Comparison of ENCODE assay signal across 8 cellular contexts in the genomic region with DNA sequence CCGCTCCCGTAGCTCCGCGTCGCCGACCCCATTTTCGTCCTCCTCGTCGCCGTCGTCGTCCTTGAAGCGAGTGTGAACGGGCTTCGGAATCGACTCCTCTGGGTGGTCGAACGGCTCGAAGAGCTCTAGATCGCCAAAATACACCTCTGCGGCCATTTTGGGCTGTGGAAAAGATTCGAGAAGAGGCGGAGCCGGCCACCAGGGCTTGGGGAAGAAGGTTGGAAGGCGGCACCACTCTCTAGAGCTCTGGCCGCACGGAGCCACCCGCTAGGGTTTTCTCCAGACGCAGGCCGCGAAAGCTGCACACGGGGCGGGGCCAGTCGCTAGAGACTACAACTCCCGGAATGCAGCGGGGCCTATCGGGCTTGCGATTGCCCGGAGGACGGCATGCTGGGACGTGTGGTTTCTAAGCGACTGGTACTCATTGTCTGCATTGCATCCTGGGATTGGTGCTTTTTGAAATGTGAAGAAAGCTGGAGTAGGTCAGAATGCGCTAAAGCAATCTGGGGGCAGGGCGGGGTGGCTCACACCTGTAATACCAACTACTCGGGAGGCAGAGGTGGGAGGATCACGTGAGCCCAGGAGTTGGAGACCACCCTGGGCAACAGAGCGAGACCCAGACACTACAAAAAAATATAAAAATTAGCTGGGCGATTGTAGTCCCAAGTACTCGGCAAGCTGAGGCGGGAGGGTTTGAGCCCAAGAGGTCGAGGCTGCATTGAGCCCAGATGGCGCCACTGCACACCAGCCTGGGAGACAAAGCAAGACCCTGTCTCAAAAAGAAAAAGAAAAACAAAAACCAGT. TPM values are rescaled to one million over a fixed set of nuclear protein-coding genes. Genes with fewer than 3 reads are reported as not detected.
DNase-seq lines count a peak whose midpoint lies in the region; ATAC-seq and TF ChIP-seq lines count a peak whose summit lies in the region.

TSS of gene ZCCHC8 (minus strand) at position 248 of the 804 bp plus-strand sequence. CDS start at position 156, 92 bp downstream.

- POLR2A ChIA-PET in CD4-positive, alpha-beta T cell (lab: Charles Lee) = interaction anchor here (0.6 to 7.3 kb wide), 32 partner anchors 9 to 1211 kb away, joined by 3 to 208 read pairs (median 4); partner anchors contain the start of genes ATP6V0A2, CLIP1, DDX55 and DENR

- intact Hi-C loops in CD4-positive, alpha-beta T cell (cut with DNase I, micrococcal nuclease) = loop anchor here (1.0 to 10.0 kb wide), 5 partner anchors 25 to 251 kb away; partner anchors contain the start of genes DENR (in 1 of the 2), KNTC1 (in 1 of the 2), RSRC2 (in 1 of the 2) and VPS33A (in 1 of the 2)

- peaks cover 6 to 20% (median 14%) of the 10 kb centered on the region in 4 donors for H3K4me1 ChIP-seq in liver (ENCODE audit: control insufficient read depth in 4 of 4, insufficient read depth in 4 of 4, low read length in 3 of 4)

- peak; percentile 92 for ATAC-seq in CD4-positive, alpha-beta T cell (ENCODE audit: poor library complexity)
- ATAC-seq in GM19397 (IDR thresholded peaks at IDR 0.05; ENCODE audit: unreplicated experiment) = peak; percentile 93
- ATAC-seq in HG03571 (IDR thresholded peaks at IDR 0.05; ENCODE audit: unreplicated experiment) = peak; percentile 86

- H3K4me3 Mint-ChIP-seq in CD4-positive, alpha-beta T cell = peak within 1 kb of the TSS; percentile 96

- H3K27me3 ChIP-seq in CD4-positive, alpha-beta T cell (ENCODE audit: control insufficient read depth, insufficient read depth, low read length) = no peaks in the 10 kb centered on the region
- no peaks in the 10 kb centered on the region for H3K27me3 ChIP-seq in liver (ENCODE audit: control insufficient read depth in 4 of 4, insufficient read depth in 4 of 4, low read length in 3 of 4)

- TF ChIP-seq CTCF in CD4-positive, alpha-beta T cell (IDR thresholded peaks at IDR 0.05) = no peak
- no peak for TF ChIP-seq CTCF in liver (IDR thresholded peaks at IDR 0.05; ENCODE audit: low read depth, low read length, missing input control)

- peak within 1 kb of the TSS; percentile 97 for H3K27ac Mint-ChIP-seq in CD4-positive, alpha-beta T cell

- peak within 1 kb of the TSS; percentile 88 for H3K27ac ChIP-seq in CD4-positive, alpha-beta T cell (ENCODE audit: low read depth, low read length)
- H3K27ac ChIP-seq in liver (ENCODE audit: low read depth in 1 of 2, low read length in 2 of 2) = peak within 1 kb of the TSS; percentile 94 to 98

- peak within 1 kb of the TSS; percentile 51 to 90 for H3K9ac ChIP-seq in liver (ENCODE audit: low read depth in 1 of 2, low read length in 2 of 2)

- no peaks in the 10 kb centered on the region for H3K27me3 Mint-ChIP-seq in CD4-positive, alpha-beta T cell

- H3K9me3 ChIP-seq in CD4-positive, alpha-beta T cell (ENCODE audit: control insufficient read depth, low read length) = no peaks in the 10 kb centered on the region
- H3K9me3 ChIP-seq in liver (ENCODE audit: control insufficient read depth in 4 of 4, low read length in 3 of 4) = no peaks in the 10 kb centered on the region

- peaks cover 59% of the 10 kb centered on the region for H3K36me3 Mint-ChIP-seq in CD4-positive, alpha-beta T cell (ENCODE audit: low read depth)

- peak; percentile 91 to 96 (median 94) for DNase-seq in CD4-positive, alpha-beta T cell
- DNase-seq in NCI-H82 (lab: John Stamatoyannopoulos, UW) = peak; percentile 100
- peak; percentile 97 to 98 for DNase-seq in activated CD4-positive, alpha-beta T cell treated with anti-CD3 and anti-CD28 coated beads, Interleukin-2, amount 50 U/mL, for 48 hours
- DNase-seq in dermis microvascular lymphatic vessel endothelial cell (ENCODE audit: low read depth in 2 of 2) = peak; percentile 88 to 98
- peak; percentile 97 for DNase-seq in stimulated activated CD4-positive, alpha-beta T cell treated with anti-CD3 and anti-CD28 coated beads, Interleukin-4, amount 100 ng/mL, for 24 hours

- peak in 1 of 2 donors; percentile 36 for TF ChIP-seq RAD21 in liver (IDR thresholded peaks at IDR 0.05)

- peaks cover 9 to 30% (median 21%) of the 10 kb centered on the region in 4 donors for H3K36me3 ChIP-seq in liver (ENCODE audit: control insufficient read depth in 4 of 4, insufficient read depth in 3 of 4, low read depth in 1 of 4, low read length in 3 of 4)

- peaks cover 49% of the 10 kb centered on the region for H3K4me1 Mint-ChIP-seq in CD4-positive, alpha-beta T cell (ENCODE audit: low read depth)

- no peaks in the 10 kb centered on the region for H3K9me3 Mint-ChIP-seq in CD4-positive, alpha-beta T cell

- peak within 1 kb of the TSS; percentile 63 to 83 (median 82) for H3K4me3 ChIP-seq in liver (ENCODE audit: low read depth in 1 of 3, low read length in 3 of 3)

- CTCF ChIA-PET in CD4-positive, alpha-beta T cell (lab: Charles Lee) = interaction anchor here (0.6 to 2.1 kb wide), 12 partner anchors 10 to 706 kb away, joined by 3 to 22 read pairs (median 4); partner anchors contain the start of genes CLIP1, DENR, KNTC1 and RSRC2

- WGBS in liver = 5% methylated on average over 52 of the region's 52 CpGs

TF ChIP-seq in liver, 16 proteins besides CTCF, POLR2A, EP300 and RAD21:
- TF ChIP-seq GABPA (IDR thresholded peaks at IDR 0.05 in 1 of 2, conservative IDR thresholded peaks at IDR 0.05 in 1 of 2) = peak in 1 of 2 donors; percentile 83
- no peak for TF ChIP-seq EGR1 (IDR thresholded peaks at IDR 0.05; ENCODE audit: low read depth in 2 of 2)
- TF ChIP-seq, protein P1, sequence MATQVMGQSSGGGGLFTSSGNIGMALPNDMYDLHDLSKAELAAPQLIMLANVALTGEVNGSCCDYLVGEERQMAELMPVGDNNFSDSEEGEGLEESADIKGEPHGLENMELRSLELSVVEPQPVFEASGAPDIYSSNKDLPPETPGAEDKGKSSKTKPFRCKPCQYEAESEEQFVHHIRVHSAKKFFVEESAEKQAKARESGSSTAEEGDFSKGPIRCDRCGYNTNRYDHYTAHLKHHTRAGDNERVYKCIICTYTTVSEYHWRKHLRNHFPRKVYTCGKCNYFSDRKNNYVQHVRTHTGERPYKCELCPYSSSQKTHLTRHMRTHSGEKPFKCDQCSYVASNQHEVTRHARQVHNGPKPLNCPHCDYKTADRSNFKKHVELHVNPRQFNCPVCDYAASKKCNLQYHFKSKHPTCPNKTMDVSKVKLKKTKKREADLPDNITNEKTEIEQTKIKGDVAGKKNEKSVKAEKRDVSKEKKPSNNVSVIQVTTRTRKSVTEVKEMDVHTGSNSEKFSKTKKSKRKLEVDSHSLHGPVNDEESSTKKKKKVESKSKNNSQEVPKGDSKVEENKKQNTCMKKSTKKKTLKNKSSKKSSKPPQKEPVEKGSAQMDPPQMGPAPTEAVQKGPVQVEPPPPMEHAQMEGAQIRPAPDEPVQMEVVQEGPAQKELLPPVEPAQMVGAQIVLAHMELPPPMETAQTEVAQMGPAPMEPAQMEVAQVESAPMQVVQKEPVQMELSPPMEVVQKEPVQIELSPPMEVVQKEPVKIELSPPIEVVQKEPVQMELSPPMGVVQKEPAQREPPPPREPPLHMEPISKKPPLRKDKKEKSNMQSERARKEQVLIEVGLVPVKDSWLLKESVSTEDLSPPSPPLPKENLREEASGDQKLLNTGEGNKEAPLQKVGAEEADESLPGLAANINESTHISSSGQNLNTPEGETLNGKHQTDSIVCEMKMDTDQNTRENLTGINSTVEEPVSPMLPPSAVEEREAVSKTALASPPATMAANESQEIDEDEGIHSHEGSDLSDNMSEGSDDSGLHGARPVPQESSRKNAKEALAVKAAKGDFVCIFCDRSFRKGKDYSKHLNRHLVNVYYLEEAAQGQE (IDR thresholded peaks at IDR 0.05) = peak; percentile 83
- no peak for TF ChIP-seq FOXA2 (IDR thresholded peaks at IDR 0.05)
- peak; percentile 18 for TF ChIP-seq NR2F2 (IDR thresholded peaks at IDR 0.05)
- peak; percentile 56 to 62 for TF ChIP-seq RXRA (IDR thresholded peaks at IDR 0.05)
- TF ChIP-seq HNF4G (IDR thresholded peaks at IDR 0.05) = peak; percentile 12
- TF ChIP-seq TAF1 (conservative IDR thresholded peaks at IDR 0.05) = peak; percentile 95
- TF ChIP-seq YY1 (IDR thresholded peaks at IDR 0.05) = peak; percentile 98
- TF ChIP-seq ZBTB33 (IDR thresholded peaks at IDR 0.05) = peak; percentile 85
- peak in 1 of 2 donors; percentile 45 for TF ChIP-seq JUND (IDR thresholded peaks at IDR 0.05)
- TF ChIP-seq FOXA1 (IDR thresholded peaks at IDR 0.05) = no peak
- peak; percentile 46 for TF ChIP-seq ATF3 (IDR thresholded peaks at IDR 0.05)
- peak; percentile 71 for TF ChIP-seq SP1 (IDR thresholded peaks at IDR 0.05)
- TF ChIP-seq, protein P2, sequence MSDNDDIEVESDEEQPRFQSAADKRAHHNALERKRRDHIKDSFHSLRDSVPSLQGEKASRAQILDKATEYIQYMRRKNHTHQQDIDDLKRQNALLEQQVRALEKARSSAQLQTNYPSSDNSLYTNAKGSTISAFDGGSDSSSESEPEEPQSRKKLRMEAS (IDR thresholded peaks at IDR 0.05) = peak; percentile 91
- peak in 1 of 2 donors; percentile 31 for TF ChIP-seq HNF4A (conservative IDR thresholded peaks at IDR 0.05)

RNA-seq across cellular contexts. Expression of gene ZCCHC8, which starts in this region (rescaled TPM):
- total RNA-seq in CD4-positive, alpha-beta T cell = 10 to 100 TPM; 49.4 to 54.8 TPM
- total RNA-seq in dermis microvascular lymphatic vessel endothelial cell (10.1 and 12.8 TPM in 2 replicates), liver (10 to 100 TPM; 18.7 to 20.5 TPM)
- polyA plus RNA-seq in liver = 1 to 10 TPM; 5.2 to 7.2 TPM

Comparison
In these comparisons a context has a peak if more than half of its experiments do, and no peak if none do; other contexts are left out.
1. Peak in every context shown above with its lines: DNase-seq, ATAC-seq, H3K4me3 ChIP-seq and H3K27ac ChIP-seq.